10 cellular contexts compared by ENCODE assay signal in genomic region chrX:150688911-150689451, GRCh38. TPM values are rescaled to one million over a fixed set of nuclear protein-coding genes. Genes with fewer than 3 reads are reported as not detected.
DNase-seq lines count a peak whose midpoint lies in the region; ATAC-seq, FAIRE-seq and TF ChIP-seq lines count a peak whose summit lies in the region.
"Had no signal": no experiment of that assay in that cellular context is flagged by ENCODE, and none has a peak within 500 bp of the region (broad histone marks: within the 10 kb centered on the region; RNA-seq: fewer than 3 reads in every experiment).

No MANE protein-coding gene starts in this region.

- ATAC-seq in WTC11: peak; percentile 76
- no peak for ATAC-seq in GM18511 (IDR thresholded peaks at IDR 0.05; ENCODE audit: unreplicated experiment)

- peaks cover 28% of the 10 kb centered on the region for H3K9me3 Mint-ChIP-seq in HFFc6
- peaks cover 4% of the 10 kb centered on the region for H3K9me3 Mint-ChIP-seq in WTC11

- TF ChIP-seq CTCF in HFFc6 (IDR thresholded peaks at IDR 0.05) (no peak), WTC11 (IDR thresholded peaks at IDR 0.05) (no peak)

- H3K27me3 Mint-ChIP-seq in HFFc6 (ENCODE audit: insufficient read depth): peaks cover under 1% of the 10 kb centered on the region; the same call in 1 of the 2 replicates
- H3K27me3 Mint-ChIP-seq in WTC11 (ENCODE audit: low read depth): no peaks in the 10 kb centered on the region

- CTCF ChIA-PET in WTC11 (lab: Charles Lee): no interaction called here

- DNase-seq in AG08395 (ENCODE audit: low spot score): peak; percentile 65
- peak; percentile 92 for DNase-seq in HFFc6
- no peak for DNase-seq in WTC11 (ENCODE audit: low spot score)
- DNase-seq in hepatic stellate cell (ENCODE audit: low spot score): peak; percentile 70
- DNase-seq in NCI-H1436 treated with DMSO at 0.1 percent for 48 hours (lab: John Stamatoyannopoulos, UW): no peak
- no peak for DNase-seq in GM19239 (ENCODE audit: insufficient read length, low spot score)
- DNase-seq in activated CD4-positive, alpha-beta T cell treated with anti-CD3 and anti-CD28 coated beads, Interleukin-2, amount 50 U/mL, for 1 hour: no peak
- DNase-seq: NCI-H2029 had no signal

- H3K4me3 Mint-ChIP-seq in HFFc6: peak overlapping the region; percentile 64; the same call in 1 of the 2 replicates
- H3K4me3 Mint-ChIP-seq in WTC11: no peak overlapping the region

- POLR2A ChIA-PET in WTC11 (lab: Charles Lee): no interaction called here

- no peak for FAIRE-seq in GM19239 (lab: Jason Lieb, UNC)
- FAIRE-seq: D721Med had no signal

- peaks cover 22% of the 10 kb centered on the region for H3K4me1 Mint-ChIP-seq in HFFc6 (ENCODE audit: low read depth)
- peaks cover 24% of the 10 kb centered on the region for H3K4me1 Mint-ChIP-seq in WTC11

- peaks cover 14% of the 10 kb centered on the region for H3K36me3 Mint-ChIP-seq in HFFc6 (ENCODE audit: low read depth)
- no peaks in the 10 kb centered on the region for H3K36me3 Mint-ChIP-seq in WTC11

- H3K27ac Mint-ChIP-seq in HFFc6 (peak overlapping the region; percentile 95), WTC11 (no peak overlapping the region; the same call in 1 of the 2 replicates)

TF ChIP-seq in WTC11, 78 proteins besides CTCF, POLR2A, EP300 and RAD21 (continues in another document):
- TF ChIP-seq, protein P1, sequence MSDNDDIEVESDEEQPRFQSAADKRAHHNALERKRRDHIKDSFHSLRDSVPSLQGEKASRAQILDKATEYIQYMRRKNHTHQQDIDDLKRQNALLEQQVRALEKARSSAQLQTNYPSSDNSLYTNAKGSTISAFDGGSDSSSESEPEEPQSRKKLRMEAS (CRISPR knock-in tag; IDR thresholded peaks at IDR 0.05): no peak
- TF ChIP-seq, protein P2, sequence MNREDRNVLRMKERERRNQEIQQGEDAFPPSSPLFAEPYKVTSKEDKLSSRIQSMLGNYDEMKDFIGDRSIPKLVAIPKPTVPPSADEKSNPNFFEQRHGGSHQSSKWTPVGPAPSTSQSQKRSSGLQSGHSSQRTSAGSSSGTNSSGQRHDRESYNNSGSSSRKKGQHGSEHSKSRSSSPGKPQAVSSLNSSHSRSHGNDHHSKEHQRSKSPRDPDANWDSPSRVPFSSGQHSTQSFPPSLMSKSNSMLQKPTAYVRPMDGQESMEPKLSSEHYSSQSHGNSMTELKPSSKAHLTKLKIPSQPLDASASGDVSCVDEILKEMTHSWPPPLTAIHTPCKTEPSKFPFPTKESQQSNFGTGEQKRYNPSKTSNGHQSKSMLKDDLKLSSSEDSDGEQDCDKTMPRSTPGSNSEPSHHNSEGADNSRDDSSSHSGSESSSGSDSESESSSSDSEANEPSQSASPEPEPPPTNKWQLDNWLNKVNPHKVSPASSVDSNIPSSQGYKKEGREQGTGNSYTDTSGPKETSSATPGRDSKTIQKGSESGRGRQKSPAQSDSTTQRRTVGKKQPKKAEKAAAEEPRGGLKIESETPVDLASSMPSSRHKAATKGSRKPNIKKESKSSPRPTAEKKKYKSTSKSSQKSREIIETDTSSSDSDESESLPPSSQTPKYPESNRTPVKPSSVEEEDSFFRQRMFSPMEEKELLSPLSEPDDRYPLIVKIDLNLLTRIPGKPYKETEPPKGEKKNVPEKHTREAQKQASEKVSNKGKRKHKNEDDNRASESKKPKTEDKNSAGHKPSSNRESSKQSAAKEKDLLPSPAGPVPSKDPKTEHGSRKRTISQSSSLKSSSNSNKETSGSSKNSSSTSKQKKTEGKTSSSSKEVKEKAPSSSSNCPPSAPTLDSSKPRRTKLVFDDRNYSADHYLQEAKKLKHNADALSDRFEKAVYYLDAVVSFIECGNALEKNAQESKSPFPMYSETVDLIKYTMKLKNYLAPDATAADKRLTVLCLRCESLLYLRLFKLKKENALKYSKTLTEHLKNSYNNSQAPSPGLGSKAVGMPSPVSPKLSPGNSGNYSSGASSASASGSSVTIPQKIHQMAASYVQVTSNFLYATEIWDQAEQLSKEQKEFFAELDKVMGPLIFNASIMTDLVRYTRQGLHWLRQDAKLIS (CRISPR knock-in tag; IDR thresholded peaks at IDR 0.05; ENCODE audit: borderline replicate concordance): no peak
- TF ChIP-seq NR2C2 (CRISPR knock-in tag; IDR thresholded peaks at IDR 0.05) (no peak), SOX15 (CRISPR knock-in tag; IDR thresholded peaks at IDR 0.05) (no peak), ZNF219 (CRISPR knock-in tag; IDR thresholded peaks at IDR 0.05; ENCODE audit: borderline replicate concordance) (no peak)
- TF ChIP-seq, protein P3, sequence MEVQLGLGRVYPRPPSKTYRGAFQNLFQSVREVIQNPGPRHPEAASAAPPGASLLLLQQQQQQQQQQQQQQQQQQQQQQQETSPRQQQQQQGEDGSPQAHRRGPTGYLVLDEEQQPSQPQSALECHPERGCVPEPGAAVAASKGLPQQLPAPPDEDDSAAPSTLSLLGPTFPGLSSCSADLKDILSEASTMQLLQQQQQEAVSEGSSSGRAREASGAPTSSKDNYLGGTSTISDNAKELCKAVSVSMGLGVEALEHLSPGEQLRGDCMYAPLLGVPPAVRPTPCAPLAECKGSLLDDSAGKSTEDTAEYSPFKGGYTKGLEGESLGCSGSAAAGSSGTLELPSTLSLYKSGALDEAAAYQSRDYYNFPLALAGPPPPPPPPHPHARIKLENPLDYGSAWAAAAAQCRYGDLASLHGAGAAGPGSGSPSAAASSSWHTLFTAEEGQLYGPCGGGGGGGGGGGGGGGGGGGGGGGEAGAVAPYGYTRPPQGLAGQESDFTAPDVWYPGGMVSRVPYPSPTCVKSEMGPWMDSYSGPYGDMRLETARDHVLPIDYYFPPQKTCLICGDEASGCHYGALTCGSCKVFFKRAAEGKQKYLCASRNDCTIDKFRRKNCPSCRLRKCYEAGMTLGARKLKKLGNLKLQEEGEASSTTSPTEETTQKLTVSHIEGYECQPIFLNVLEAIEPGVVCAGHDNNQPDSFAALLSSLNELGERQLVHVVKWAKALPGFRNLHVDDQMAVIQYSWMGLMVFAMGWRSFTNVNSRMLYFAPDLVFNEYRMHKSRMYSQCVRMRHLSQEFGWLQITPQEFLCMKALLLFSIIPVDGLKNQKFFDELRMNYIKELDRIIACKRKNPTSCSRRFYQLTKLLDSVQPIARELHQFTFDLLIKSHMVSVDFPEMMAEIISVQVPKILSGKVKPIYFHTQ (CRISPR knock-in tag; IDR thresholded peaks at IDR 0.05): no peak
- TF ChIP-seq, protein P4, sequence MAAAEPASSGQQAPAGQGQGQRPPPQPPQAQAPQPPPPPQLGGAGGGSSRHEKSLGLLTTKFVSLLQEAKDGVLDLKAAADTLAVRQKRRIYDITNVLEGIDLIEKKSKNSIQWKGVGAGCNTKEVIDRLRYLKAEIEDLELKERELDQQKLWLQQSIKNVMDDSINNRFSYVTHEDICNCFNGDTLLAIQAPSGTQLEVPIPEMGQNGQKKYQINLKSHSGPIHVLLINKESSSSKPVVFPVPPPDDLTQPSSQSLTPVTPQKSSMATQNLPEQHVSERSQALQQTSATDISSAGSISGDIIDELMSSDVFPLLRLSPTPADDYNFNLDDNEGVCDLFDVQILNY (CRISPR knock-in tag; IDR thresholded peaks at IDR 0.05): no peak
- TF ChIP-seq, protein P5, sequence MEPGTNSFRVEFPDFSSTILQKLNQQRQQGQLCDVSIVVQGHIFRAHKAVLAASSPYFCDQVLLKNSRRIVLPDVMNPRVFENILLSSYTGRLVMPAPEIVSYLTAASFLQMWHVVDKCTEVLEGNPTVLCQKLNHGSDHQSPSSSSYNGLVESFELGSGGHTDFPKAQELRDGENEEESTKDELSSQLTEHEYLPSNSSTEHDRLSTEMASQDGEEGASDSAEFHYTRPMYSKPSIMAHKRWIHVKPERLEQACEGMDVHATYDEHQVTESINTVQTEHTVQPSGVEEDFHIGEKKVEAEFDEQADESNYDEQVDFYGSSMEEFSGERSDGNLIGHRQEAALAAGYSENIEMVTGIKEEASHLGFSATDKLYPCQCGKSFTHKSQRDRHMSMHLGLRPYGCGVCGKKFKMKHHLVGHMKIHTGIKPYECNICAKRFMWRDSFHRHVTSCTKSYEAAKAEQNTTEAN (CRISPR knock-in tag; IDR thresholded peaks at IDR 0.05): no peak
- TF ChIP-seq, protein P6, sequence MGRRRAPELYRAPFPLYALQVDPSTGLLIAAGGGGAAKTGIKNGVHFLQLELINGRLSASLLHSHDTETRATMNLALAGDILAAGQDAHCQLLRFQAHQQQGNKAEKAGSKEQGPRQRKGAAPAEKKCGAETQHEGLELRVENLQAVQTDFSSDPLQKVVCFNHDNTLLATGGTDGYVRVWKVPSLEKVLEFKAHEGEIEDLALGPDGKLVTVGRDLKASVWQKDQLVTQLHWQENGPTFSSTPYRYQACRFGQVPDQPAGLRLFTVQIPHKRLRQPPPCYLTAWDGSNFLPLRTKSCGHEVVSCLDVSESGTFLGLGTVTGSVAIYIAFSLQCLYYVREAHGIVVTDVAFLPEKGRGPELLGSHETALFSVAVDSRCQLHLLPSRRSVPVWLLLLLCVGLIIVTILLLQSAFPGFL (CRISPR knock-in tag; IDR thresholded peaks at IDR 0.05; ENCODE audit: borderline replicate concordance): no peak

RNA-seq across cellular contexts. Expression of gene MTMR1, which starts 4.2 kb away (rescaled TPM):
- total RNA-seq in HFFc6 (2021; fragmentation: NEBNext Ultra II Directional; extraction: Animal tissue kit (Norgen Biotek cat#: 25700)): 10 to 100 TPM in 5 of 6 experiments, 1 to 10 TPM in 1; 9.0 to 20.6 (median 20.2) TPM
- total RNA-seq in WTC11 (2021): 15.6 to 19.6 TPM (median 16.7 TPM) in 3 replicates

Comparison
In these comparisons a context has a peak if more than half of its experiments do, and no peak if none do; other contexts are left out.
1. DNase-seq: peak in AG08395 (single experiment), HFFc6 (single experiment) and hepatic stellate cell (single experiment); none in WTC11 (single experiment), NCI-H1436 treated with DMSO at 0.1 percent for 48 hours (single experiment), GM19239 (single experiment) and activated CD4-positive, alpha-beta T cell treated with anti-CD3 and anti-CD28 coated beads, Interleukin-2, amount 50 U/mL, for 1 hour (single experiment).